ENCODE assay signal across 23 cellular contexts in genomic region chr14:92555440-92556111, GRCh38. TPM values are rescaled to one million over a fixed set of nuclear protein-coding genes. Genes with fewer than 3 reads are reported as not detected.
DNase-seq lines count a peak whose midpoint lies in the region; ATAC-seq lines count a peak whose summit lies in the region.
"Had no signal": no experiment of that assay in that cellular context is flagged by ENCODE, and none has a peak within 500 bp of the region (broad histone marks: within the 10 kb centered on the region; RNA-seq: fewer than 3 reads in every experiment).

No MANE protein-coding gene starts in this region.

- peaks cover 52% of the 10 kb centered on the region for H3K36me3 ChIP-seq in KOPT-K1 (ENCODE audit: insufficient read depth, low read length)
- H3K36me3 ChIP-seq: gastrocnemius medialis, pancreas had no signal

- POLR2A ChIA-PET in activated naive CD8-positive, alpha-beta T cell treated with anti-CD3 and anti-CD28 coated beads, Interleukin-2, amount 10 ng/mL, durations not matched to agents 7 days and 5 days (lab: Charles Lee): interaction anchor here (1.7 to 1.9 kb wide), 2 partner anchors 31 kb away, joined by 4 to 8 read pairs; no protein-coding TSS in a partner anchor

- H3K36me3 Mint-ChIP-seq in activated T-cell treated with anti-CD3 and anti-CD28 coated beads, Interleukin-2, amount 50 U/mL, for 24 hours (ENCODE audit: low read depth): peaks cover 41% of the 10 kb centered on the region
- peaks cover 38% of the 10 kb centered on the region for H3K36me3 Mint-ChIP-seq in activated naive CD8-positive, alpha-beta T cell treated with anti-CD3 and anti-CD28 coated beads, Interleukin-2, amount 10 ng/mL, durations not matched to agents 7 days and 5 days
- H3K36me3 Mint-ChIP-seq in stimulated activated effector memory CD8-positive, alpha-beta T cell treated with anti-CD3 and anti-CD28 coated beads, Interleukin-12 subunit alpha, Interleukin-12 subunit beta, amount 100 ng/mL, for 72 hours: peaks cover 76% of the 10 kb centered on the region

- peak; percentile 18 for ATAC-seq in activated naive CD8-positive, alpha-beta T cell treated with anti-CD3 and anti-CD28 coated beads, Interleukin-2, amount 10 ng/mL, durations not matched to agents 7 days and 5 days (ENCODE audit: low read depth)
- no peak for ATAC-seq in stimulated activated effector memory CD8-positive, alpha-beta T cell treated with anti-CD3 and anti-CD28 coated beads, Interleukin-12 subunit alpha, Interleukin-12 subunit beta, amount 100 ng/mL, for 72 hours
- ATAC-seq in HG03520 (IDR thresholded peaks at IDR 0.05; ENCODE audit: unreplicated experiment): no peak
- no peak for ATAC-seq in GM19463 (IDR thresholded peaks at IDR 0.05; ENCODE audit: unreplicated experiment)
- ATAC-seq: gastrocnemius medialis, sciatic nerve had no signal

- peaks cover 88% of the 10 kb centered on the region for H3K4me1 Mint-ChIP-seq in activated T-cell treated with anti-CD3 and anti-CD28 coated beads, Interleukin-2, amount 50 U/mL, for 24 hours (ENCODE audit: low read depth)
- H3K4me1 Mint-ChIP-seq in activated naive CD8-positive, alpha-beta T cell treated with anti-CD3 and anti-CD28 coated beads, Interleukin-2, amount 10 ng/mL, durations not matched to agents 7 days and 5 days: peaks cover 58% of the 10 kb centered on the region
- peaks cover 90% of the 10 kb centered on the region for H3K4me1 Mint-ChIP-seq in stimulated activated effector memory CD8-positive, alpha-beta T cell treated with anti-CD3 and anti-CD28 coated beads, Interleukin-12 subunit alpha, Interleukin-12 subunit beta, amount 100 ng/mL, for 72 hours

- peak overlapping the region; percentile 1 for H3K27ac ChIP-seq in KOPT-K1 (ENCODE audit: low read depth, low read length, poor library complexity, severe bottlenecking)
- H3K27ac ChIP-seq: C4-2B, gastrocnemius medialis, KMS-11, pancreas, tibial nerve had no signal

- no peak overlapping the region for H3K4me3 Mint-ChIP-seq in activated T-cell treated with anti-CD3 and anti-CD28 coated beads, Interleukin-2, amount 50 U/mL, for 24 hours
- peak overlapping the region; percentile 23 for H3K4me3 Mint-ChIP-seq in activated naive CD8-positive, alpha-beta T cell treated with anti-CD3 and anti-CD28 coated beads, Interleukin-2, amount 10 ng/mL, durations not matched to agents 7 days and 5 days
- H3K4me3 Mint-ChIP-seq in stimulated activated effector memory CD8-positive, alpha-beta T cell treated with anti-CD3 and anti-CD28 coated beads, Interleukin-12 subunit alpha, Interleukin-12 subunit beta, amount 100 ng/mL, for 72 hours: peak overlapping the region; percentile 14

- H3K27me3 Mint-ChIP-seq in activated T-cell treated with anti-CD3 and anti-CD28 coated beads, Interleukin-2, amount 50 U/mL, for 24 hours: no peaks in the 10 kb centered on the region
- H3K27me3 Mint-ChIP-seq in activated naive CD8-positive, alpha-beta T cell treated with anti-CD3 and anti-CD28 coated beads, Interleukin-2, amount 10 ng/mL, durations not matched to agents 7 days and 5 days: no peaks in the 10 kb centered on the region

- DNase-seq in activated T-cell treated with anti-CD3 and anti-CD28 coated beads, Interleukin-2, amount 50 U/mL, for 24 hours: no peak
- DNase-seq in activated T-cell treated with anti-CD3 and anti-CD28 coated beads for 4 hours (no peak), OCI-M2 (lab: John Stamatoyannopoulos, UW; ENCODE audit: unreplicated experiment) (no peak)
- DNase-seq in activated naive CD8-positive, alpha-beta T cell treated with anti-CD3 and anti-CD28 coated beads, Interleukin-2, amount 10 ng/mL, durations not matched to agents 7 days and 5 days: no peak
- DNase-seq in stimulated activated effector memory CD8-positive, alpha-beta T cell treated with anti-CD3 and anti-CD28 coated beads, Interleukin-12 subunit alpha, Interleukin-12 subunit beta, amount 100 ng/mL, for 72 hours (ENCODE audit: low spot score in 2 of 2): no peak
- DNase-seq: activated CD4-positive, alpha-beta T cell treated with anti-CD3 and anti-CD28 coated beads for 4 hours; activated CD8-positive, alpha-beta memory T cell treated with anti-CD3 and anti-CD28 coated beads, Interleukin-2, amount 50 U/mL, for 48 hours; activated naive CD4-positive, alpha-beta T cell; gastrocnemius medialis; H7; kidney; NCI-H2029; NCI-H510A treated with DMSO at 0.1 percent for 48 hours; Right ventricle myocardium superior; SW 1271 had no signal

- no peaks in the 10 kb centered on the region for H3K9me3 Mint-ChIP-seq in activated T-cell treated with anti-CD3 and anti-CD28 coated beads, Interleukin-2, amount 50 U/mL, for 24 hours
- no peaks in the 10 kb centered on the region for H3K9me3 Mint-ChIP-seq in activated naive CD8-positive, alpha-beta T cell treated with anti-CD3 and anti-CD28 coated beads, Interleukin-2, amount 10 ng/mL, durations not matched to agents 7 days and 5 days
- no peaks in the 10 kb centered on the region for H3K9me3 Mint-ChIP-seq in stimulated activated effector memory CD8-positive, alpha-beta T cell treated with anti-CD3 and anti-CD28 coated beads, Interleukin-12 subunit alpha, Interleukin-12 subunit beta, amount 100 ng/mL, for 72 hours

- peak overlapping the region; percentile 95 for H3K27ac Mint-ChIP-seq in activated T-cell treated with anti-CD3 and anti-CD28 coated beads, Interleukin-2, amount 50 U/mL, for 24 hours
- H3K27ac Mint-ChIP-seq in activated naive CD8-positive, alpha-beta T cell treated with anti-CD3 and anti-CD28 coated beads, Interleukin-2, amount 10 ng/mL, durations not matched to agents 7 days and 5 days: peak overlapping the region; percentile 59
- peak overlapping the region; percentile 88 for H3K27ac Mint-ChIP-seq in stimulated activated effector memory CD8-positive, alpha-beta T cell treated with anti-CD3 and anti-CD28 coated beads, Interleukin-12 subunit alpha, Interleukin-12 subunit beta, amount 100 ng/mL, for 72 hours

- no peaks in the 10 kb centered on the region for H3K9me3 ChIP-seq in KOPT-K1 (ENCODE audit: insufficient read depth, low read length, poor library complexity, severe bottlenecking)
- H3K9me3 ChIP-seq: gastrocnemius medialis, pancreas, tibial nerve had no signal

RNA-seq across cellular contexts. Expression of gene RIN3, which starts 42.0 kb away (rescaled TPM):
- total RNA-seq in activated naive CD8-positive, alpha-beta T cell treated with anti-CD3 and anti-CD28 coated beads, Interleukin-2, amount 10 ng/mL, durations not matched to agents 7 days and 5 days: 10 to 100 TPM; 80.5 to 80.9 TPM
